10 cellular contexts compared by ENCODE assay signal in genomic region chr3:139982404-139982803, GRCh38.
A peak's percentile ranks its signal among the peaks of the same experiment; 100 is the strongest.
DNase-seq lines count a peak whose midpoint lies in the region; ATAC-seq, FAIRE-seq and TF ChIP-seq lines count a peak whose summit lies in the region.
"Had no signal": no experiment of that assay in that cellular context is flagged by ENCODE, and none has a peak within 500 bp of the region (broad histone marks: within the 10 kb centered on the region; RNA-seq: fewer than 3 reads in every experiment).

No MANE protein-coding gene starts in this region.

- no peaks in the 10 kb centered on the region for H3K9me3 Mint-ChIP-seq in stimulated activated naive CD8-positive, alpha-beta T cell treated with anti-CD3 and anti-CD28 coated beads, Interleukin-15, amount 100 ng/mL, for 72 hours
- H3K9me3 Mint-ChIP-seq: stimulated activated naive B cell treated with anti-CD40 and anti-IgM and Interleukin-4, amounts not matched to agents 10 μg/mL and 1 μg/mL and 100 μg/mL, for 72 hours had no signal

- H3K4me3 Mint-ChIP-seq in stimulated activated naive CD8-positive, alpha-beta T cell treated with anti-CD3 and anti-CD28 coated beads, Interleukin-15, amount 100 ng/mL, for 72 hours = no peak overlapping the region
- H3K4me3 Mint-ChIP-seq: stimulated activated naive B cell treated with anti-CD40 and anti-IgM and Interleukin-4, amounts not matched to agents 10 μg/mL and 1 μg/mL and 100 μg/mL, for 72 hours had no signal

- H3K27me3 Mint-ChIP-seq in stimulated activated naive CD8-positive, alpha-beta T cell treated with anti-CD3 and anti-CD28 coated beads, Interleukin-15, amount 100 ng/mL, for 72 hours = no peaks in the 10 kb centered on the region
- H3K27me3 Mint-ChIP-seq: stimulated activated naive B cell treated with anti-CD40 and anti-IgM and Interleukin-4, amounts not matched to agents 10 μg/mL and 1 μg/mL and 100 μg/mL, for 72 hours had no signal

- ATAC-seq in stimulated activated naive CD8-positive, alpha-beta T cell treated with anti-CD3 and anti-CD28 coated beads, Interleukin-15, amount 100 ng/mL, for 72 hours = no peak
- ATAC-seq in HG02970 (IDR thresholded peaks at IDR 0.05; ENCODE audit: low FRiP score, unreplicated experiment) = no peak
- ATAC-seq: stimulated activated naive B cell treated with anti-CD40 and anti-IgM and Interleukin-4, amounts not matched to agents 10 μg/mL and 1 μg/mL and 100 μg/mL, for 72 hours had no signal

- TF ChIP-seq CTCF in GM06990 (IDR thresholded peaks at IDR 0.05; ENCODE audit: insufficient read depth, low read length, poor library complexity, severe bottlenecking) = peak; percentile 11
- TF ChIP-seq CTCF in LNCaP clone FGC (IDR thresholded peaks at IDR 0.05; ENCODE audit: control insufficient read depth, extremely low read depth, insufficient read depth) = peak; percentile 73
- peak; percentile 9 for TF ChIP-seq CTCF in astrocyte of the spinal cord (IDR thresholded peaks at IDR 0.05; ENCODE audit: low read depth, low read length)

- H3K4me3 ChIP-seq in GM06990 (replicated peaks; ENCODE audit: low read depth, low read length) (no peak overlapping the region), LNCaP clone FGC (ENCODE audit: low read depth, low read length) (no peak overlapping the region), astrocyte of the spinal cord (ENCODE audit: low read depth, low read length) (no peak overlapping the region)

- in situ Hi-C loops in astrocyte of the spinal cord (cut with HindIII; ENCODE audit: low sequenced_read_pairs) = loop anchor here (10.0 kb wide), 1 partner anchor 522 kb away; no protein-coding TSS in a partner anchor

- no peaks in the 10 kb centered on the region for H3K4me1 Mint-ChIP-seq in stimulated activated naive CD8-positive, alpha-beta T cell treated with anti-CD3 and anti-CD28 coated beads, Interleukin-15, amount 100 ng/mL, for 72 hours
- H3K4me1 Mint-ChIP-seq: stimulated activated naive B cell treated with anti-CD40 and anti-IgM and Interleukin-4, amounts not matched to agents 10 μg/mL and 1 μg/mL and 100 μg/mL, for 72 hours had no signal

- H3K27ac Mint-ChIP-seq in stimulated activated naive CD8-positive, alpha-beta T cell treated with anti-CD3 and anti-CD28 coated beads, Interleukin-15, amount 100 ng/mL, for 72 hours = no peak overlapping the region
- H3K27ac Mint-ChIP-seq: stimulated activated naive B cell treated with anti-CD40 and anti-IgM and Interleukin-4, amounts not matched to agents 10 μg/mL and 1 μg/mL and 100 μg/mL, for 72 hours had no signal

- FAIRE-seq in RCC 7860 (lab: Jason Lieb, UNC) = no peak

- no peaks in the 10 kb centered on the region; the same call in 1 of the 2 replicates for H3K27me3 ChIP-seq in GM06990 (replicated peaks; ENCODE audit: control insufficient read depth, insufficient read depth, low read length)

- no peaks in the 10 kb centered on the region for H3K36me3 ChIP-seq in GM06990 (ENCODE audit: control insufficient read depth, insufficient read depth, low read length)

- no peak for DNase-seq in GM06990 (ENCODE audit: extremely low read depth, insufficient read length)
- DNase-seq in LNCaP clone FGC (ENCODE audit: low read depth) = peak; percentile 19
- DNase-seq in astrocyte of the spinal cord (ENCODE audit: low read depth, low spot score) = peak; percentile 0
- DNase-seq in medulla oblongata (ENCODE audit: extremely low spot score) = peak; percentile 35
- no peak for DNase-seq in stimulated activated naive CD8-positive, alpha-beta T cell treated with anti-CD3 and anti-CD28 coated beads, Interleukin-15, amount 100 ng/mL, for 72 hours
- DNase-seq in stimulated activated CD4-positive, alpha-beta T cell treated with anti-CD3 and anti-CD28 coated beads, Interleukin-4, amount 100 ng/mL, for 24 hours = no peak
- DNase-seq in RCC 7860 (ENCODE audit: low spot score) = no peak
- DNase-seq: KG1; stimulated activated naive B cell treated with anti-CD40 and anti-IgM and Interleukin-4, amounts not matched to agents 10 μg/mL and 1 μg/mL and 100 μg/mL, for 72 hours had no signal

Comparison
In these comparisons a context has a peak if more than half of its experiments do, and no peak if none do; other contexts are left out.
1. DNase-seq: peak in LNCaP clone FGC (single experiment), astrocyte of the spinal cord (single experiment) and medulla oblongata (single experiment); none in GM06990 (single experiment), stimulated activated naive CD8-positive, alpha-beta T cell treated with anti-CD3 and anti-CD28 coated beads, Interleukin-15, amount 100 ng/mL, for 72 hours (0 of 2), stimulated activated CD4-positive, alpha-beta T cell treated with anti-CD3 and anti-CD28 coated beads, Interleukin-4, amount 100 ng/mL, for 24 hours (single experiment) and RCC 7860 (single experiment).
2. CTCF ChIP-seq: peak in every context shown above with its lines; median percentile 73 in LNCaP clone FGC; 11 in GM06990; 9 in astrocyte of the spinal cord.